In genomic region chr10:34955391-34955790, GRCh38 we compare ENCODE assay signal across 17 cellular contexts.
DNase-seq lines count a peak whose midpoint lies in the region; ATAC-seq, FAIRE-seq and TF ChIP-seq lines count a peak whose summit lies in the region.
"Had no signal": no experiment of that assay in that cellular context is flagged by ENCODE, and none has a peak within 500 bp of the region (broad histone marks: within the 10 kb centered on the region; RNA-seq: fewer than 3 reads in every experiment).

No MANE protein-coding gene starts in this region.

- no peaks in the 10 kb centered on the region for H3K27me3 Mint-ChIP-seq in stimulated activated naive B cell treated with anti-CD40 and anti-IgM and Interleukin-4, amounts not matched to agents 10 μg/mL and 1 μg/mL and 100 μg/mL, for 72 hours
- H3K27me3 Mint-ChIP-seq: activated CD4-positive, alpha-beta T cell treated with anti-CD3 and anti-CD28 coated beads, Interleukin-2, amount 10 ng/mL, durations not matched to agents 24 days and 14 days had no signal

- H3K27me3 ChIP-seq in left lung: no peaks in the 10 kb centered on the region
- H3K27me3 ChIP-seq in small intestine (ENCODE audit: control insufficient read depth in 2 of 2, insufficient read depth in 2 of 2, low read length in 2 of 2): no peaks in the 10 kb centered on the region
- H3K27me3 ChIP-seq: right atrium auricular region, transverse colon had no signal

- ATAC-seq in left lung: peak; percentile 74
- no peak for ATAC-seq in stimulated activated naive B cell treated with anti-CD40 and anti-IgM and Interleukin-4, amounts not matched to agents 10 μg/mL and 1 μg/mL and 100 μg/mL, for 72 hours (replicated peaks)
- ATAC-seq: left cardiac atrium had no signal

- no peaks in the 10 kb centered on the region for H3K9me3 Mint-ChIP-seq in stimulated activated naive B cell treated with anti-CD40 and anti-IgM and Interleukin-4, amounts not matched to agents 10 μg/mL and 1 μg/mL and 100 μg/mL, for 72 hours
- H3K9me3 Mint-ChIP-seq: activated CD4-positive, alpha-beta T cell treated with anti-CD3 and anti-CD28 coated beads, Interleukin-2, amount 10 ng/mL, durations not matched to agents 24 days and 14 days; activated T-helper 2 cell treated with anti-CD3 and anti-CD28 coated beads, Interferon-gamma antibody, Interleukin-2, Interleukin-4, amounts not matched to agents 10 μg/mL and 5 μg/mL and 100 μg/mL, durations not matched to agents 14 hours and 24 hours and 36 hours had no signal

- no peak for TF ChIP-seq CTCF in left lung (IDR thresholded peaks at IDR 0.05)

- no peaks in the 10 kb centered on the region for H3K36me3 ChIP-seq in left lung
- no peaks in the 10 kb centered on the region for H3K36me3 ChIP-seq in small intestine (ENCODE audit: control insufficient read depth in 2 of 2, insufficient read depth in 2 of 2, low read length in 2 of 2)
- H3K36me3 ChIP-seq: right atrium auricular region, transverse colon had no signal

- H3K27ac Mint-ChIP-seq in stimulated activated naive B cell treated with anti-CD40 and anti-IgM and Interleukin-4, amounts not matched to agents 10 μg/mL and 1 μg/mL and 100 μg/mL, for 72 hours: no peak overlapping the region
- H3K27ac Mint-ChIP-seq: activated CD4-positive, alpha-beta T cell treated with anti-CD3 and anti-CD28 coated beads, Interleukin-2, amount 10 ng/mL, durations not matched to agents 24 days and 14 days; activated T-helper 2 cell treated with anti-CD3 and anti-CD28 coated beads, Interferon-gamma antibody, Interleukin-2, Interleukin-4, amounts not matched to agents 10 μg/mL and 5 μg/mL and 100 μg/mL, durations not matched to agents 14 hours and 24 hours and 36 hours had no signal

- H3K4me3 ChIP-seq in left lung: no peak overlapping the region
- no peak overlapping the region for H3K4me3 ChIP-seq in small intestine (ENCODE audit: low read depth in 1 of 2, low read length in 2 of 2)
- H3K4me3 ChIP-seq: right atrium auricular region, transverse colon had no signal

- H3K4me1 Mint-ChIP-seq in stimulated activated naive B cell treated with anti-CD40 and anti-IgM and Interleukin-4, amounts not matched to agents 10 μg/mL and 1 μg/mL and 100 μg/mL, for 72 hours: no peaks in the 10 kb centered on the region
- H3K4me1 Mint-ChIP-seq: activated CD4-positive, alpha-beta T cell treated with anti-CD3 and anti-CD28 coated beads, Interleukin-2, amount 10 ng/mL, durations not matched to agents 24 days and 14 days had no signal

- intact Hi-C loops in left lung (cut with DNase I): no loop called here

- H3K27ac ChIP-seq in left lung: peak overlapping the region in 1 of 2 donors; percentile 51
- no peak overlapping the region for H3K27ac ChIP-seq in small intestine (ENCODE audit: low read depth in 1 of 2, low read length in 1 of 2)
- H3K27ac ChIP-seq: right atrium auricular region, transverse colon had no signal

- FAIRE-seq in small intestine (lab: Jason Lieb, UNC): no peak

- H3K4me1 ChIP-seq in left lung: no peaks in the 10 kb centered on the region
- no peaks in the 10 kb centered on the region for H3K4me1 ChIP-seq in small intestine (ENCODE audit: control insufficient read depth in 2 of 2, insufficient read depth in 1 of 2, low read depth in 1 of 2, low read length in 1 of 2)
- H3K4me1 ChIP-seq: right atrium auricular region had no signal

- H3K36me3 Mint-ChIP-seq in stimulated activated naive B cell treated with anti-CD40 and anti-IgM and Interleukin-4, amounts not matched to agents 10 μg/mL and 1 μg/mL and 100 μg/mL, for 72 hours: no peaks in the 10 kb centered on the region

- H3K9me3 ChIP-seq in left lung (no peaks in the 10 kb centered on the region), small intestine (ENCODE audit: control insufficient read depth, low read depth) (no peaks in the 10 kb centered on the region)
- H3K9me3 ChIP-seq: right atrium auricular region, transverse colon had no signal

- H3K4me3 Mint-ChIP-seq in stimulated activated naive B cell treated with anti-CD40 and anti-IgM and Interleukin-4, amounts not matched to agents 10 μg/mL and 1 μg/mL and 100 μg/mL, for 72 hours: no peak overlapping the region
- H3K4me3 Mint-ChIP-seq: activated CD4-positive, alpha-beta T cell treated with anti-CD3 and anti-CD28 coated beads, Interleukin-2, amount 10 ng/mL, durations not matched to agents 24 days and 14 days had no signal

- peak; percentile 49 for DNase-seq in MV-4-11 (lab: John Stamatoyannopoulos, UW)
- peak; percentile 71 for DNase-seq in astrocyte of the hippocampus (ENCODE audit: low read depth, low spot score)
- DNase-seq in left lung: no peak
- no peak for DNase-seq in mucosa of gallbladder (ENCODE audit: low spot score)
- DNase-seq in small intestine: no peak
- DNase-seq in stimulated activated CD8-positive, alpha-beta memory T cell treated with anti-CD3 and anti-CD28 coated beads, Interleukin-4, amount 100 ng/mL, for 48 hours: no peak
- DNase-seq in stimulated activated naive B cell treated with anti-CD40 and anti-IgM and Interleukin-4, amounts not matched to agents 10 μg/mL and 1 μg/mL and 100 μg/mL, for 72 hours: no peak
- DNase-seq: activated CD4-positive, alpha-beta T cell treated with anti-CD3 and anti-CD28 coated beads, Interleukin-2, amount 10 ng/mL, durations not matched to agents 24 days and 14 days; Calu3; caudate nucleus; left cardiac atrium; NCI-H187; NCI-H446 treated with DMSO at 0.1 percent for 48 hours; stimulated activated naive CD4-positive, alpha-beta T cell treated with Interleukin-2 at 50 U/mL for 16 hours; transverse colon had no signal

- 83 to 92% (median 91%) methylated on average over 2 of the region's 2 CpGs for WGBS in small intestine, 3 donors

Comparison
In these comparisons a context has a peak if more than half of its experiments do, and no peak if none do; other contexts are left out.
1. DNase-seq: peak in MV-4-11 (single experiment) and astrocyte of the hippocampus (single experiment); none in left lung (0 of 2), mucosa of gallbladder (single experiment), small intestine (single experiment), stimulated activated CD8-positive, alpha-beta memory T cell treated with anti-CD3 and anti-CD28 coated beads, Interleukin-4, amount 100 ng/mL, for 48 hours (single experiment) and stimulated activated naive B cell treated with anti-CD40 and anti-IgM and Interleukin-4, amounts not matched to agents 10 μg/mL and 1 μg/mL and 100 μg/mL, for 72 hours (single experiment).